In the genomic region with DNA sequence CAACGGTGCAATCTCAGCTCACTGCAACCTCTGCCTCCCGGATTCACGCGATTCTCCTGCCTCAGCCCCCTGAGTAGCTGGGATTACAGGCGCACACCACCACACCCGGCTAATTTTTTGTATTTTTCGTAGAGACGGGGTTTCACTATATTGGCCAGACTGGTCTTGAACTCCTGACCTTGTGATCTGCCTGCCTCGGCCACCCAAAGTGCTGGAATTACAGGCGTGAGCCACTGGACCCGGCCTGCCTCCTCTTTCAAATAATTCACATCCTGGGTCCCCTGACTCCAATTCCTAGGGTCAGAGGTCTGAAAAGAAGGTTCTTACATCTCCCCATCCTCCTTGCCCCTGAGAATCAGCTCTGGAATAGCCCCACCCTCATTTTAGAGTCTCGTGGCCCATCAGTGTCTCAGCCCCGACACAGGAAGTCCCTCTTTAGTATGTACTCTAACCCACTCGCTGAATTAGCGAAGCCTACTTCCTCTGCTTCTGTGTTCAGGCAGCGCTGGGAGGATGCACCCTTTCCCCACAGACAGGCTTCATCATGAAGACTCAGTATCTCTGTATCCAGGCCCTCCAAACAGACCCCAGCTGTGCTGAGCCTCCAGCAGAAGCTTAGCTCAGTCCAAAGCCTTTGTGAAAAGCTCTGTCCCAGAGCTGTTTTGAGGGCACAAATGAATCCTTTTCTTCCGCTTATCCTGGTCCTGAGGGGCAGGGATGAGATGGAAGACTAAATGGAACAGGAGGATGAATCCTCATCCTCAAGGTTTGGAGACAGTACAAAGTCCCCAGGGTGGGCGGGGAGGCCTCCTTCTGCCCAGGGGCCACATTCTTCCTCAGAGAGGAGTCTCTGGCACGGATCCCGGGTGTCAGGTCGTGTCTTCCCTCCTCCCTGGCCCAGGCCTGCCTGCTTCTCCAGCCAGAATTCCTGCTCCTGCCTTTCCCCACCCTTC, we compare ENCODE assay signal across 8 cellular contexts. TPM values are rescaled to one million over a fixed set of nuclear protein-coding genes. Genes with fewer than 3 reads are reported as not detected.
A peak's percentile ranks its signal among the peaks of the same experiment; 100 is the strongest.
DNase-seq lines count a peak whose midpoint lies in the region; ATAC-seq and TF ChIP-seq lines count a peak whose summit lies in the region.

No MANE protein-coding gene starts in this region.

- H3K27ac Mint-ChIP-seq in activated naive CD8-positive, alpha-beta T cell treated with anti-CD3 and anti-CD28 coated beads, Interleukin-2, amount 10 ng/mL, durations not matched to agents 7 days and 5 days: peak overlapping the region; percentile 99
- no peak overlapping the region for H3K27ac Mint-ChIP-seq in HFFc6

- H3K4me1 ChIP-seq in OCI-LY3 (ENCODE audit: low read length) (peaks cover 46% of the 10 kb centered on the region), mucosa of rectum (ENCODE audit: control insufficient read depth in 2 of 2, insufficient read depth in 2 of 2, low read length in 2 of 2) (peaks cover 41 to 45% of the 10 kb centered on the region in 2 donors)

- no peaks in the 10 kb centered on the region for H4K20me1 ChIP-seq in OCI-LY3 (ENCODE audit: insufficient read depth, low read length)

- H3K36me3 ChIP-seq in OCI-LY3 (replicated peaks; ENCODE audit: low read depth, low read length) (no peaks in the 10 kb centered on the region), mucosa of rectum (ENCODE audit: control insufficient read depth in 2 of 2, insufficient read depth in 2 of 2, low read length in 2 of 2) (no peaks in the 10 kb centered on the region)

- H3K9me3 Mint-ChIP-seq in activated naive CD8-positive, alpha-beta T cell treated with anti-CD3 and anti-CD28 coated beads, Interleukin-2, amount 10 ng/mL, durations not matched to agents 7 days and 5 days: no peaks in the 10 kb centered on the region
- H3K9me3 Mint-ChIP-seq in HFFc6: no peaks in the 10 kb centered on the region

- ATAC-seq in Right ventricle myocardium superior (ENCODE audit: poor library complexity): peak; percentile 47
- ATAC-seq in HG02840 (IDR thresholded peaks at IDR 0.05; ENCODE audit: low FRiP score, unreplicated experiment): peak; percentile 55
- ATAC-seq in activated naive CD8-positive, alpha-beta T cell treated with anti-CD3 and anti-CD28 coated beads, Interleukin-2, amount 10 ng/mL, durations not matched to agents 7 days and 5 days (ENCODE audit: low read depth): peak; percentile 79
- no peak for ATAC-seq in HG03457 (IDR thresholded peaks at IDR 0.05; ENCODE audit: unreplicated experiment)

- peak overlapping the region; percentile 83 for H2AFZ ChIP-seq in OCI-LY3 (ENCODE audit: low read depth, low read length)

- no peaks in the 10 kb centered on the region for H3K36me3 Mint-ChIP-seq in activated naive CD8-positive, alpha-beta T cell treated with anti-CD3 and anti-CD28 coated beads, Interleukin-2, amount 10 ng/mL, durations not matched to agents 7 days and 5 days
- H3K36me3 Mint-ChIP-seq in HFFc6 (ENCODE audit: low read depth): no peaks in the 10 kb centered on the region

- H3K4me3 ChIP-seq in OCI-LY3 (ENCODE audit: low read length) (peak overlapping the region; percentile 71), mucosa of rectum (ENCODE audit: low read length in 2 of 2) (peak overlapping the region; percentile 70 to 79)

- H3K27me3 ChIP-seq in OCI-LY3 (ENCODE audit: low read depth, low read length): no peaks in the 10 kb centered on the region
- no peaks in the 10 kb centered on the region for H3K27me3 ChIP-seq in mucosa of rectum (ENCODE audit: control insufficient read depth in 2 of 2, insufficient read depth in 2 of 2, low read length in 2 of 2)

- peak overlapping the region; percentile 80 for H3K4me2 ChIP-seq in OCI-LY3 (ENCODE audit: low read length)

- intact Hi-C loops in Right ventricle myocardium superior (cut with DNase I) (no loop called here), cardiac septum (cut with DNase I) (no loop called here)

- peaks cover 57% of the 10 kb centered on the region for H3K4me1 Mint-ChIP-seq in activated naive CD8-positive, alpha-beta T cell treated with anti-CD3 and anti-CD28 coated beads, Interleukin-2, amount 10 ng/mL, durations not matched to agents 7 days and 5 days
- H3K4me1 Mint-ChIP-seq in HFFc6 (ENCODE audit: low read depth): peaks cover 18% of the 10 kb centered on the region

- peak overlapping the region; percentile 89 for H3K4me3 Mint-ChIP-seq in activated naive CD8-positive, alpha-beta T cell treated with anti-CD3 and anti-CD28 coated beads, Interleukin-2, amount 10 ng/mL, durations not matched to agents 7 days and 5 days
- no peak overlapping the region for H3K4me3 Mint-ChIP-seq in HFFc6

- no peaks in the 10 kb centered on the region for H3K79me2 ChIP-seq in OCI-LY3 (ENCODE audit: low read length)

- DNase-seq in Right ventricle myocardium superior: no peak
- DNase-seq in cardiac septum (ENCODE audit: low spot score): no peak
- peak; percentile 54 for DNase-seq in activated naive CD8-positive, alpha-beta T cell treated with anti-CD3 and anti-CD28 coated beads, Interleukin-2, amount 10 ng/mL, durations not matched to agents 7 days and 5 days
- no peak for DNase-seq in HFFc6

- TF ChIP-seq CTCF in OCI-LY3 (IDR thresholded peaks at IDR 0.05; ENCODE audit: low read depth, low read length): no peak
- TF ChIP-seq CTCF in HFFc6 (IDR thresholded peaks at IDR 0.05): no peak

- peak overlapping the region; percentile 62 for H3K9ac ChIP-seq in OCI-LY3 (ENCODE audit: low read length)
- H3K9ac ChIP-seq in mucosa of rectum (ENCODE audit: low read depth in 1 of 2, low read length in 2 of 2): peak overlapping the region; percentile 79 to 90

- no peaks in the 10 kb centered on the region for H3K27me3 Mint-ChIP-seq in activated naive CD8-positive, alpha-beta T cell treated with anti-CD3 and anti-CD28 coated beads, Interleukin-2, amount 10 ng/mL, durations not matched to agents 7 days and 5 days
- H3K27me3 Mint-ChIP-seq in HFFc6 (ENCODE audit: insufficient read depth): peaks cover 18% of the 10 kb centered on the region

- H3K27ac ChIP-seq in OCI-LY3 (ENCODE audit: low read length) (peak overlapping the region; percentile 66), mucosa of rectum (ENCODE audit: low read depth in 2 of 2, low read length in 2 of 2) (peak overlapping the region; percentile 91 to 95)

- POLR2A ChIA-PET in activated naive CD8-positive, alpha-beta T cell treated with anti-CD3 and anti-CD28 coated beads, Interleukin-2, amount 10 ng/mL, durations not matched to agents 7 days and 5 days (lab: Charles Lee): interaction anchor here (0.5 to 3.9 kb wide), 17 partner anchors 12 to 1672 kb away, joined by 3 to 28 read pairs (median 4); a partner anchor contains a TSS

- H3K9me3 ChIP-seq in OCI-LY3 (ENCODE audit: insufficient read depth, low read length): no peaks in the 10 kb centered on the region
- no peaks in the 10 kb centered on the region for H3K9me3 ChIP-seq in mucosa of rectum (ENCODE audit: control insufficient read depth in 2 of 2, low read length in 2 of 2)

RNA-seq across cellular contexts. Expression of a gene that starts 3.5 kb away (rescaled TPM):
- total RNA-seq in Right ventricle myocardium superior (7.3 TPM), cardiac septum (2.6 TPM)
- 10 to 100 TPM; 19.4 to 20.9 TPM for total RNA-seq in activated naive CD8-positive, alpha-beta T cell treated with anti-CD3 and anti-CD28 coated beads, Interleukin-2, amount 10 ng/mL, durations not matched to agents 7 days and 5 days
- total RNA-seq in HFFc6 (2021; fragmentation: NEBNext Ultra II Directional; extraction: Animal tissue kit (Norgen Biotek cat#: 25700)): not detected

RNA-seq across cellular contexts. Expression of a gene that starts 14.9 kb away (rescaled TPM):
- 0.51 TPM for total RNA-seq in Right ventricle myocardium superior
- 1.6 TPM for total RNA-seq in cardiac septum
- 1 to 10 TPM; 8.0 to 8.8 TPM for total RNA-seq in activated naive CD8-positive, alpha-beta T cell treated with anti-CD3 and anti-CD28 coated beads, Interleukin-2, amount 10 ng/mL, durations not matched to agents 7 days and 5 days
- total RNA-seq in HFFc6 (2021; fragmentation: NEBNext Ultra II Directional; extraction: Animal tissue kit (Norgen Biotek cat#: 25700)): not detected

RNA-seq across cellular contexts. Expression of a gene that starts 25.1 kb away (rescaled TPM):
- total RNA-seq in Right ventricle myocardium superior (142 TPM), cardiac septum (186 TPM)
- 100 to 1,000 TPM; 273 to 277 TPM for total RNA-seq in activated naive CD8-positive, alpha-beta T cell treated with anti-CD3 and anti-CD28 coated beads, Interleukin-2, amount 10 ng/mL, durations not matched to agents 7 days and 5 days
- 100 to 1,000 TPM; 167 to 193 (median 183) TPM for total RNA-seq in HFFc6 (2021; fragmentation: NEBNext Ultra II Directional; extraction: Animal tissue kit (Norgen Biotek cat#: 25700))

RNA-seq across cellular contexts. Expression of a gene that starts 30.6 kb away (rescaled TPM):
- total RNA-seq in Right ventricle myocardium superior (25.3 TPM), cardiac septum (20.6 TPM)
- total RNA-seq in activated naive CD8-positive, alpha-beta T cell treated with anti-CD3 and anti-CD28 coated beads, Interleukin-2, amount 10 ng/mL, durations not matched to agents 7 days and 5 days: 10 to 100 TPM; 46.9 to 49.3 TPM
- 10 to 100 TPM; 19.7 to 26.8 (median 21.7) TPM for total RNA-seq in HFFc6 (2021; fragmentation: NEBNext Ultra II Directional; extraction: Animal tissue kit (Norgen Biotek cat#: 25700))

RNA-seq across cellular contexts. Expression of a gene that starts 56.9 kb away (rescaled TPM):
- total RNA-seq in Right ventricle myocardium superior: 23.0 TPM
- total RNA-seq in cardiac septum: 32.7 TPM
- total RNA-seq in activated naive CD8-positive, alpha-beta T cell treated with anti-CD3 and anti-CD28 coated beads, Interleukin-2, amount 10 ng/mL, durations not matched to agents 7 days and 5 days: 10 to 100 TPM; 79.5 to 88.2 TPM
- total RNA-seq in HFFc6 (2021; fragmentation: NEBNext Ultra II Directional; extraction: Animal tissue kit (Norgen Biotek cat#: 25700)): 10 to 100 TPM; 32.8 to 43.9 (median 41.1) TPM
